16 cellular contexts compared by ENCODE assay signal in genomic region chr4:144006200-144006797, GRCh38. TPM values are rescaled to one million over a fixed set of nuclear protein-coding genes. Genes with fewer than 3 reads are reported as not detected.
DNase-seq lines count a peak whose midpoint lies in the region; ATAC-seq and TF ChIP-seq lines count a peak whose summit lies in the region.
"Not testable (repeated sequence)": the region's sequence is repeated elsewhere in the genome, so short reads cannot be mapped to it uniquely, and the experiment has no call there.
"Had no signal": no experiment of that assay in that cellular context is flagged by ENCODE, and none has a peak within 500 bp of the region (broad histone marks: within the 10 kb centered on the region; RNA-seq: fewer than 3 reads in every experiment).

No MANE protein-coding gene starts in this region.

- ATAC-seq in lower lobe of right lung: peak; percentile 61 to 67
- peak; percentile 51 to 84 for ATAC-seq in upper lobe of left lung (ENCODE audit: low FRiP score in 2 of 2)

- H3K27ac ChIP-seq in lower lobe of right lung, upper lobe of left lung: not testable (repeated sequence)

- H3K9ac ChIP-seq in adipocyte (ENCODE audit: low read length): peak overlapping the region; percentile 28

- not testable (repeated sequence) for H3K9me3 ChIP-seq in adipocyte (ENCODE audit: control insufficient read depth, low read length); lower lobe of right lung; upper lobe of left lung

- H3K4me1 ChIP-seq in adipocyte (ENCODE audit: control insufficient read depth, insufficient read depth, low read length): peaks cover 17% of the 10 kb centered on the region
- not testable (repeated sequence) for H3K4me1 ChIP-seq in lower lobe of right lung, upper lobe of left lung

- H3K36me3 ChIP-seq in adipocyte (ENCODE audit: control insufficient read depth, insufficient read depth, low read length, severe bottlenecking); lower lobe of right lung; upper lobe of left lung: not testable (repeated sequence)

- TF ChIP-seq EP300 in upper lobe of left lung (IDR thresholded peaks at IDR 0.05): not testable (repeated sequence)

- DNase-seq in CMK (ENCODE audit: low read depth): peak; percentile 47
- peak; percentile 0 for DNase-seq in NCI-H1694 (lab: John Stamatoyannopoulos, UW)
- peak; percentile 50 for DNase-seq in adipocyte (ENCODE audit: low read depth)
- peak; percentile 51 for DNase-seq in choroid plexus epithelial cell (ENCODE audit: low read depth)
- peak; percentile 17 for DNase-seq in fibroblast of pulmonary artery (ENCODE audit: low read depth)
- not testable (repeated sequence) for DNase-seq in lower lobe of right lung
- peak in 1 of 2 donors; percentile 21 for DNase-seq in upper lobe of left lung

- intact Hi-C loops in lower lobe of right lung (cut with DNase I): not testable (repeated sequence)

- not testable (repeated sequence) for H3K27me3 ChIP-seq in adipocyte (replicated peaks; ENCODE audit: control insufficient read depth, insufficient read depth, low read length); lower lobe of right lung (ENCODE audit: low read depth); upper lobe of left lung

- not testable (repeated sequence) for H3K4me3 ChIP-seq in adipocyte (ENCODE audit: low read length); choroid plexus epithelial cell (ENCODE audit: low read depth, low read length); fibroblast of pulmonary artery (replicated peaks; ENCODE audit: low read depth, low read length); lower lobe of right lung; upper lobe of left lung

- not testable (repeated sequence) for TF ChIP-seq POLR2A in upper lobe of left lung (IDR thresholded peaks at IDR 0.05)

- not testable (repeated sequence) for TF ChIP-seq CTCF in choroid plexus epithelial cell (conservative IDR thresholded peaks at IDR 0.05; ENCODE audit: low read depth, low read length); fibroblast of pulmonary artery (IDR thresholded peaks at IDR 0.05; ENCODE audit: low read length, missing control alignments); lower lobe of right lung (IDR thresholded peaks at IDR 0.05); upper lobe of left lung (IDR thresholded peaks at IDR 0.05)

- 58 to 69% methylated on average over 2 of the region's 2 CpGs for WGBS in upper lobe of left lung, 2 donors

RNA-seq across cellular contexts. Expression of gene GYPB, which starts 12.9 kb away (rescaled TPM):
- not detected for total RNA-seq in lower lobe of right lung
- total RNA-seq in upper lobe of left lung: not detected
- total RNA-seq: A172; CD4-positive, alpha-beta T cell; Daoy; GM12878; GM23338; H9; HT1080; LHCN-M2; MCF 10A had no signal
